ENCODE assay signal across 32 cellular contexts in the genomic region with DNA sequence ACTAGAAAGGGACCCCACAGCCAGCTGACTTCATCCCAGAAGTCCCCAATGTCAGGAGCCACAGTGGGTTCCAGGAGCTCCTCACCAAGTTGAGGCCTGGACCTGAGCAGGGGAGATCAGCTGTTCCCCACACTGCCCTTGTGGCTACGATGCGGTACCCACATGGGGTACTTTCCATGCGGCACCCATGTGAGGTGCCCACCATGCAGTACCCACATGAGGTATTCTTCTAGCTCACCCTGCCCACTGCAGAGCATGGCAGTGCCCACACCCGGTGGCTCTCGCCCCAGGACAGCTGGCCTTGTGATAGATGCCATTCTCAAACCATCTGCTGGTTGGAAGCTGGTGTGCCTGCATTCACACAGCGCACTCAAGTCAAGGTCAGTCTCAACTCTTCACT.
"Had no signal": no experiment of that assay in that cellular context is flagged by ENCODE, and none has a peak within 500 bp of the region (broad histone marks: within the 10 kb centered on the region; RNA-seq: fewer than 3 reads in every experiment).

No MANE protein-coding gene starts in this region.

- H3K4me3 ChIP-seq: ascending aorta, breast epithelium, cardiac muscle cell, colonic mucosa, dorsolateral prefrontal cortex, gastrocnemius medialis, heart left ventricle had no signal

- ATAC-seq: activated CD4-positive, CD25-positive, alpha-beta regulatory T cell treated with anti-CD3 and anti-CD28 coated beads, Interleukin-2, amount 50 U/mL, for 24 hours; activated naive CD4-positive, alpha-beta T cell treated with anti-CD3 and anti-CD28 coated beads, Interleukin-2, amount 50 U/mL, for 72 hours; activated T-cell treated with anti-CD3 and anti-CD28 coated beads, Interleukin-2, amount 50 U/mL, for 72 hours; esophagus mucosa; foreskin keratinocyte; gastrocnemius medialis; T-cell had no signal

- H3K9me3 ChIP-seq: ascending aorta, breast epithelium, colonic mucosa, gastrocnemius medialis, heart left ventricle had no signal

- H3K4me1 Mint-ChIP-seq: activated B cell treated with CpG ODN at 0.5 μM for 24 hours; activated CD4-positive, alpha-beta memory T cell treated with anti-CD3 and anti-CD28 coated beads, Interleukin-2, amount 10 ng/mL, durations not matched to agents 7 days and 5 days; activated naive CD4-positive, alpha-beta T cell treated with anti-CD3 and anti-CD28 coated beads, Interleukin-2, amount 10 ng/mL, durations not matched to agents 7 days and 5 days; endodermal cell; T-cell had no signal

- H3K4me3 Mint-ChIP-seq: activated B cell treated with CpG ODN at 0.5 μM for 24 hours; activated CD4-positive, alpha-beta memory T cell treated with anti-CD3 and anti-CD28 coated beads, Interleukin-2, amount 10 ng/mL, durations not matched to agents 7 days and 5 days; activated naive CD4-positive, alpha-beta T cell treated with anti-CD3 and anti-CD28 coated beads, Interleukin-2, amount 10 ng/mL, durations not matched to agents 7 days and 5 days; activated naive CD8-positive, alpha-beta T cell treated with anti-CD3 and anti-CD28 coated beads, Interleukin-2, amount 10 ng/mL, durations not matched to agents 7 days and 5 days; activated T-cell treated with anti-CD3 and anti-CD28 coated beads, Interleukin-2, amount 50 U/mL, for 24 hours; activated T-cell treated with anti-CD3 and anti-CD28 coated beads, Interleukin-2, amount 50 U/mL, for 72 hours; brain; dendritic cell treated with granulocyte-macrophage colony-stimulating factor and Interleukin-4, amounts not matched to agents 40 ng/mL and 50 ng/mL, for 4 days; endodermal cell; T-cell; T-helper 1 cell treated with Interleukin-12 subunit alpha and Interleukin-12 subunit beta and Interleukin-4 antibody, amounts not matched to agents 30 μg/mL and 1 μg/mL, for 36 hours had no signal

- DNase-seq: activated B cell treated with CpG ODN at 0.5 μM for 24 hours; activated CD4-positive, alpha-beta memory T cell treated with anti-CD3 and anti-CD28 coated beads, Interleukin-2, amount 10 ng/mL, durations not matched to agents 7 days and 5 days; activated CD4-positive, alpha-beta T cell treated with anti-CD3 and anti-CD28 coated beads for 48 hours; activated CD8-positive, alpha-beta memory T cell treated with anti-CD3 and anti-CD28 coated beads, Interleukin-2, amount 50 U/mL, for 48 hours; activated gamma-delta T cell; activated naive CD4-positive, alpha-beta T cell; activated naive CD4-positive, alpha-beta T cell treated with anti-CD3 and anti-CD28 coated beads, Interleukin-2, amount 10 ng/mL, durations not matched to agents 7 days and 5 days; activated naive CD8-positive, alpha-beta T cell treated with anti-CD3 and anti-CD28 coated beads, Interleukin-2, amount 10 ng/mL, durations not matched to agents 7 days and 5 days; activated T-cell treated with anti-CD3 and anti-CD28 coated beads for 4 hours; activated T-cell treated with anti-CD3 and anti-CD28 coated beads, Interleukin-2, amount 50 U/mL, for 24 hours; activated T-cell treated with anti-CD3 and anti-CD28 coated beads, Interleukin-2, amount 50 U/mL, for 72 hours; central memory CD4-positive, alpha-beta T cell; cerebellar nuclear complex; colonic mucosa; effector memory CD4-positive, alpha-beta T cell; foreskin keratinocyte; gastrocnemius medialis; T-cell; T-helper 9 cell had no signal

- H3K9me3 Mint-ChIP-seq: activated B cell treated with CpG ODN at 0.5 μM for 24 hours; activated CD4-positive, alpha-beta memory T cell treated with anti-CD3 and anti-CD28 coated beads, Interleukin-2, amount 10 ng/mL, durations not matched to agents 7 days and 5 days; activated naive CD4-positive, alpha-beta T cell treated with anti-CD3 and anti-CD28 coated beads, Interleukin-2, amount 10 ng/mL, durations not matched to agents 7 days and 5 days; activated naive CD8-positive, alpha-beta T cell treated with anti-CD3 and anti-CD28 coated beads, Interleukin-2, amount 10 ng/mL, durations not matched to agents 7 days and 5 days; activated T-cell treated with anti-CD3 and anti-CD28 coated beads, Interleukin-2, amount 50 U/mL, for 24 hours; activated T-cell treated with anti-CD3 and anti-CD28 coated beads, Interleukin-2, amount 50 U/mL, for 72 hours; brain; dendritic cell treated with granulocyte-macrophage colony-stimulating factor and Interleukin-4, amounts not matched to agents 40 ng/mL and 50 ng/mL, for 4 days; endodermal cell; T-cell; T-helper 1 cell treated with Interleukin-12 subunit alpha and Interleukin-12 subunit beta and Interleukin-4 antibody, amounts not matched to agents 30 μg/mL and 1 μg/mL, for 36 hours had no signal

- H3K36me3 Mint-ChIP-seq: activated naive CD4-positive, alpha-beta T cell treated with anti-CD3 and anti-CD28 coated beads, Interleukin-2, amount 10 ng/mL, durations not matched to agents 7 days and 5 days; activated naive CD4-positive, alpha-beta T cell treated with anti-CD3 and anti-CD28 coated beads, Interleukin-2, amount 50 U/mL, for 72 hours; activated naive CD8-positive, alpha-beta T cell treated with anti-CD3 and anti-CD28 coated beads, Interleukin-2, amount 10 ng/mL, durations not matched to agents 7 days and 5 days; brain; T-cell had no signal

- H3K27ac Mint-ChIP-seq: activated B cell treated with CpG ODN at 0.5 μM for 24 hours; activated CD4-positive, alpha-beta memory T cell treated with anti-CD3 and anti-CD28 coated beads, Interleukin-2, amount 10 ng/mL, durations not matched to agents 7 days and 5 days; activated naive CD4-positive, alpha-beta T cell treated with anti-CD3 and anti-CD28 coated beads, Interleukin-2, amount 10 ng/mL, durations not matched to agents 7 days and 5 days; activated naive CD4-positive, alpha-beta T cell treated with anti-CD3 and anti-CD28 coated beads, Interleukin-2, amount 50 U/mL, for 72 hours; activated naive CD8-positive, alpha-beta T cell treated with anti-CD3 and anti-CD28 coated beads, Interleukin-2, amount 10 ng/mL, durations not matched to agents 7 days and 5 days; activated T-cell treated with anti-CD3 and anti-CD28 coated beads, Interleukin-2, amount 50 U/mL, for 24 hours; activated T-cell treated with anti-CD3 and anti-CD28 coated beads, Interleukin-2, amount 50 U/mL, for 72 hours; brain; dendritic cell treated with granulocyte-macrophage colony-stimulating factor and Interleukin-4, amounts not matched to agents 40 ng/mL and 50 ng/mL, for 4 days; endodermal cell; T-cell; T-helper 1 cell treated with Interleukin-12 subunit alpha and Interleukin-12 subunit beta and Interleukin-4 antibody, amounts not matched to agents 30 μg/mL and 1 μg/mL, for 36 hours had no signal

- H3K27ac ChIP-seq: ascending aorta, breast epithelium, cardiac muscle cell, colonic mucosa, dorsolateral prefrontal cortex, foreskin keratinocyte, gastrocnemius medialis, heart left ventricle, VCaP had no signal

- H3K27me3 ChIP-seq: ascending aorta, breast epithelium, colonic mucosa, foreskin keratinocyte, gastrocnemius medialis had no signal

- H3K36me3 ChIP-seq: ascending aorta, breast epithelium, cardiac muscle cell, colonic mucosa, gastrocnemius medialis, heart left ventricle had no signal

- H3K4me1 ChIP-seq: ascending aorta, breast epithelium, colonic mucosa, foreskin keratinocyte, gastrocnemius medialis had no signal

- H3K27me3 Mint-ChIP-seq: activated B cell treated with CpG ODN at 0.5 μM for 24 hours; activated CD4-positive, alpha-beta memory T cell treated with anti-CD3 and anti-CD28 coated beads, Interleukin-2, amount 10 ng/mL, durations not matched to agents 7 days and 5 days; activated T-cell treated with anti-CD3 and anti-CD28 coated beads, Interleukin-2, amount 50 U/mL, for 24 hours; brain; dendritic cell treated with granulocyte-macrophage colony-stimulating factor and Interleukin-4, amounts not matched to agents 40 ng/mL and 50 ng/mL, for 4 days had no signal
